In genomic region chr19:37990362-37990761, GRCh38 we compare ENCODE assay signal across 16 cellular contexts.
A peak's percentile ranks its signal among the peaks of the same experiment; 100 is the strongest.
DNase-seq lines count a peak whose midpoint lies in the region; TF ChIP-seq lines count a peak whose summit lies in the region.
"Had no signal": no experiment of that assay in that cellular context is flagged by ENCODE, and none has a peak within 500 bp of the region (broad histone marks: within the 10 kb centered on the region; RNA-seq: fewer than 3 reads in every experiment).

No MANE protein-coding gene starts in this region.

- H3K27me3 Mint-ChIP-seq in HFFc6 (ENCODE audit: insufficient read depth): peaks cover 2% of the 10 kb centered on the region

- H3K4me3 ChIP-seq in PC-9 (no peak overlapping the region), osteoblast (ENCODE audit: insufficient read depth, low read length) (no peak overlapping the region)
- H3K4me3 ChIP-seq: thoracic aorta had no signal

- H3K9me2 ChIP-seq in PC-9 (ENCODE audit: insufficient read depth): no peaks in the 10 kb centered on the region

- POLR2A ChIA-PET in PC-9 (lab: Charles Lee; ENCODE audit: unreplicated experiment) (interaction anchor here (0.6 to 1.2 kb wide), 4 partner anchors 13 to 90 kb away, joined by 3 to 10 read pairs (median 4); no protein-coding TSS in a partner anchor), HEK293T (lab: Yijun Ruan, JAX) (interaction anchor here (0.8 to 2.7 kb wide), 2 partner anchors 13 to 15 kb away, joined by 3 to 7 read pairs; no protein-coding TSS in a partner anchor)

- CTCF ChIA-PET in PC-9 (lab: Charles Lee) (interaction anchor here (1.6 to 2.5 kb wide), 2 partner anchors 58 to 84 kb away, joined by 8 to 18 read pairs; partner anchors contain the start of genes SIPA1L3 and WDR87), HEK293T (lab: Yijun Ruan, JAX) (interaction anchor here (0.6 kb wide), 1 partner anchor 14 kb away, joined by 3 read pairs; no protein-coding TSS in a partner anchor)

- no peak overlapping the region for H3K4me3 Mint-ChIP-seq in HFFc6
- H3K4me3 Mint-ChIP-seq: activated T-helper 1 cell treated with anti-CD3 and anti-CD28 coated beads, Interleukin-12 subunit alpha, Interleukin-12 subunit beta, Interleukin-2, Interleukin-4 antibody, amounts not matched to agents 30 ng/mL and 10 ng/mL and 1 ng/mL, durations not matched to agents 14 hours and 24 hours and 36 hours had no signal

- peaks cover 30% of the 10 kb centered on the region; the same call in 1 of the 2 replicates for H3F3A ChIP-seq in PC-9 (ENCODE audit: insufficient read depth, low read depth)

- peaks cover 15% of the 10 kb centered on the region for H3K36me3 Mint-ChIP-seq in HFFc6 (ENCODE audit: low read depth)

- no peaks in the 10 kb centered on the region for H3K36me3 ChIP-seq in PC-9 (ENCODE audit: low read depth)
- peaks cover 6% of the 10 kb centered on the region for H3K36me3 ChIP-seq in osteoblast (ENCODE audit: insufficient read depth, low read length)
- H3K36me3 ChIP-seq: thoracic aorta had no signal

- peaks cover 42% of the 10 kb centered on the region for H3K4me1 Mint-ChIP-seq in HFFc6 (ENCODE audit: low read depth)

- H3K9me3 ChIP-seq in PC-9 (ENCODE audit: insufficient read depth, low read depth) (no peaks in the 10 kb centered on the region), osteoblast (ENCODE audit: low read depth, low read length) (no peaks in the 10 kb centered on the region)
- H3K9me3 ChIP-seq: thoracic aorta had no signal

- no peaks in the 10 kb centered on the region for H3K27me3 ChIP-seq in PC-9 (ENCODE audit: insufficient read depth, low read depth)
- no peaks in the 10 kb centered on the region for H3K27me3 ChIP-seq in osteoblast (ENCODE audit: insufficient read depth, low read length)

- 0 out of 2 replicates have a peak overlapping the region, but pooled peaks have one; percentile 11 for H3K27ac Mint-ChIP-seq in HFFc6
- H3K27ac Mint-ChIP-seq: activated T-helper 1 cell treated with anti-CD3 and anti-CD28 coated beads, Interleukin-12 subunit alpha, Interleukin-12 subunit beta, Interleukin-2, Interleukin-4 antibody, amounts not matched to agents 30 ng/mL and 10 ng/mL and 1 ng/mL, durations not matched to agents 14 hours and 24 hours and 36 hours had no signal

- peak overlapping the region; percentile 41 for H3K27ac ChIP-seq in PC-9
- peak overlapping the region; percentile 84 for H3K27ac ChIP-seq in epithelial cell of prostate
- H3K27ac ChIP-seq in osteoblast (ENCODE audit: low read depth, low read length): peak overlapping the region; percentile 47
- H3K27ac ChIP-seq: parathyroid adenoma, thoracic aorta had no signal

- intact Hi-C loops in PC-9 (cut with micrococcal nuclease; ENCODE audit: unreplicated experiment): loop anchor here (1.0 to 5.0 kb wide), 4 partner anchors 57 to 107 kb away; partner anchors contain the start of gene SIPA1L3

- H4K20me1 ChIP-seq in PC-9 (ENCODE audit: insufficient read depth): no peaks in the 10 kb centered on the region; the same call in 1 of the 2 replicates
- no peaks in the 10 kb centered on the region for H4K20me1 ChIP-seq in osteoblast (ENCODE audit: insufficient read depth, low read length)

- no peak for TF ChIP-seq CTCF in HFFc6 (IDR thresholded peaks at IDR 0.05)
- TF ChIP-seq CTCF in PC-9 (conservative IDR thresholded peaks at IDR 0.05): no peak
- TF ChIP-seq CTCF in osteoblast (IDR thresholded peaks at IDR 0.05; ENCODE audit: extremely low read depth, low read depth, low read length): no peak

- DNase-seq in HFFc6: no peak
- peak; percentile 61 to 70 for DNase-seq in PC-9
- no peak for DNase-seq in epithelial cell of prostate (ENCODE audit: low read depth, low spot score)
- DNase-seq in osteoblast (ENCODE audit: insufficient read length, low spot score, missing footprints): no peak
- DNase-seq in activated naive CD4-positive, alpha-beta T cell treated with Interleukin-2 at 50 U/mL for 16 hours: no peak
- DNase-seq in HEK293T (ENCODE audit: extremely low spot score): no peak
- DNase-seq in NCI-H1105 (lab: John Stamatoyannopoulos, UW): no peak
- DNase-seq in HK-2 (ENCODE audit: unreplicated experiment): no peak
- DNase-seq: Calu3, NCI-H1417 treated with DMSO at 0.1 percent for 48 hours, SHP77 treated with DMSO at 0.1 percent for 48 hours, small intestine, T-helper 2 cell had no signal

- no peak overlapping the region for H2AFZ ChIP-seq in PC-9
- no peak overlapping the region for H2AFZ ChIP-seq in osteoblast (ENCODE audit: low read length)
- H2AFZ ChIP-seq: parathyroid adenoma had no signal

- H3K4me1 ChIP-seq in PC-9 (replicated peaks; ENCODE audit: insufficient read depth) (peaks cover 41% of the 10 kb centered on the region), osteoblast (ENCODE audit: insufficient read depth, low read length) (peaks cover 24% of the 10 kb centered on the region)
- H3K4me1 ChIP-seq: parathyroid adenoma had no signal

- H3K4me2 ChIP-seq in PC-9 (0 out of 2 replicates have a peak overlapping the region, but pooled peaks have one; percentile 4), osteoblast (ENCODE audit: insufficient read depth, low read length) (no peak overlapping the region)

- no peaks in the 10 kb centered on the region for H3K9me3 Mint-ChIP-seq in HFFc6
- H3K9me3 Mint-ChIP-seq: activated T-helper 1 cell treated with anti-CD3 and anti-CD28 coated beads, Interleukin-12 subunit alpha, Interleukin-12 subunit beta, Interleukin-2, Interleukin-4 antibody, amounts not matched to agents 30 ng/mL and 10 ng/mL and 1 ng/mL, durations not matched to agents 14 hours and 24 hours and 36 hours had no signal

- H3K79me2 ChIP-seq in PC-9 (ENCODE audit: low read depth): peaks cover 17% of the 10 kb centered on the region
- H3K79me2 ChIP-seq in osteoblast (ENCODE audit: insufficient read depth, low read length): peaks cover 95% of the 10 kb centered on the region

- no TSS peak for BruUV-seq in PC-9 (replicated peaks; lab: Mats Ljungman, UMichigan)

TF ChIP-seq in HEK293T, 16 proteins besides CTCF, POLR2A, EP300 and RAD21:
- TF ChIP-seq SUZ12 (IDR thresholded peaks at IDR 0.05) (no peak), L3MBTL2 (conservative IDR thresholded peaks at IDR 0.05) (no peak), CTBP1 (IDR thresholded peaks at IDR 0.05; ENCODE audit: borderline replicate concordance) (no peak), ZNF384 (IDR thresholded peaks at IDR 0.05) (no peak), LEF1 (IDR thresholded peaks at IDR 0.05; ENCODE audit: borderline replicate concordance) (no peak), ELF4 (IDR thresholded peaks at IDR 0.05) (no peak), BHLHE40 (IDR thresholded peaks at IDR 0.05; ENCODE audit: borderline replicate concordance) (no peak), TARDBP (IDR thresholded peaks at IDR 0.05) (no peak)
TF ChIP-seq in HEK293T: peak in this region for 0.

Comparison
In these comparisons a context has a peak if more than half of its experiments do, and no peak if none do; other contexts are left out.
1. DNase-seq: peak in PC-9 (2 of 2); none in HFFc6 (single experiment), epithelial cell of prostate (single experiment), osteoblast (single experiment), activated naive CD4-positive, alpha-beta T cell treated with Interleukin-2 at 50 U/mL for 16 hours (single experiment), HEK293T (single experiment), NCI-H1105 (single experiment) and HK-2 (single experiment).
2. Peak in every context shown above with its lines, with median percentiles within 50 percentile points of each other: H3K27ac ChIP-seq.